Comparison of ENCODE assay signal across 17 cellular contexts in the genomic region with DNA sequence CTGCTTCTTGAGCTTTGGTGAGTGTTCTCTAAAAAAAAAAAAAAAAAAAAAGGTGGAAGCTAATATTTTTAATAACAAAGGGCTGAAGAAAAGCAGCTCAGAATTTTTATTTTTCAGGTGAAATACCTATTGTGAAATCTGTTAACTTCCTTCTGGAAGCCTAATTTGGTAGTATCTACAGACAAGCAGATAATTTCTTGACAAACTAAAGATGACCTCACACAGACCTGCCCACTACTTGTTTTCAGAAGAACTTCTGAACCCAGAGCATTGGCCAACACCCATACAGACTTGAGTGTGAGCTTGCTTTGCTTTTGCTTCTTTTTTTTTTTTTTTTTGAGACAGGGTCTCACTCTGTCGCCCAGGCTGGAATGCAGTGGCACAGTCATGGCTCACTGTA. TPM values are rescaled to one million over a fixed set of nuclear protein-coding genes. Genes with fewer than 3 reads are reported as not detected.
"Had no signal": no experiment of that assay in that cellular context is flagged by ENCODE, and none has a peak within 500 bp of the region (broad histone marks: within the 10 kb centered on the region; RNA-seq: fewer than 3 reads in every experiment).

No MANE protein-coding gene starts in this region.

- H3K9me3 ChIP-seq: gastrocnemius medialis, heart right ventricle, psoas muscle, sigmoid colon, thyroid gland, uterus had no signal

- H3K36me3 ChIP-seq: cardiac muscle cell, gastrocnemius medialis, sigmoid colon, thyroid gland, uterus had no signal

- DNase-seq: activated CD4-positive, alpha-beta T cell treated with anti-CD3 and anti-CD28 coated beads, Interleukin-2, amount 10 ng/mL, durations not matched to agents 7 days and 5 days; activated CD4-positive, CD25-positive, alpha-beta regulatory T cell; activated CD8-positive, alpha-beta memory T cell treated with anti-CD3 and anti-CD28 coated beads for 24 hours; activated naive CD4-positive, alpha-beta T cell treated with anti-CD3 and anti-CD28 coated beads for 36 hours; effector CD4-positive, alpha-beta T cell; gastrocnemius medialis; heart right ventricle; psoas muscle; sigmoid colon; stimulated activated CD4-positive, alpha-beta T cell treated with anti-CD3 and anti-CD28 coated beads, Interleukin-2, amount 100 ng/mL, for 48 hours; stimulated activated CD8-positive, alpha-beta memory T cell treated with anti-CD3 and anti-CD28 coated beads, Interleukin-4, amount 100 ng/mL, for 48 hours; T-helper 2 cell; thyroid gland; uterus had no signal

- ATAC-seq: heart right ventricle, psoas muscle had no signal

- H3K27ac ChIP-seq: cardiac muscle cell, coronary artery, gastrocnemius medialis, psoas muscle, sigmoid colon, thyroid gland, uterus had no signal

- H3K4me1 ChIP-seq: uterus had no signal

- H3K27me3 ChIP-seq: cardiac muscle cell, gastrocnemius medialis, heart right ventricle, sigmoid colon, thyroid gland, uterus had no signal

- H3K4me3 ChIP-seq: cardiac muscle cell, coronary artery, lung, psoas muscle, sigmoid colon, thyroid gland, uterus had no signal

RNA-seq across cellular contexts. Expression of a gene that starts 31.2 kb away (rescaled TPM):
- total RNA-seq: activated CD4-positive, alpha-beta T cell treated with anti-CD3 and anti-CD28 coated beads, Interleukin-2, amount 10 ng/mL, durations not matched to agents 7 days and 5 days had no signal
